13 cellular contexts compared by ENCODE assay signal in genomic region chr14:59570122-59570521, GRCh38. TPM values are rescaled to one million over a fixed set of nuclear protein-coding genes. Genes with fewer than 3 reads are reported as not detected.
DNase-seq lines count a peak whose midpoint lies in the region; ATAC-seq, FAIRE-seq and TF ChIP-seq lines count a peak whose summit lies in the region.
"Had no signal": no experiment of that assay in that cellular context is flagged by ENCODE, and none has a peak within 500 bp of the region (broad histone marks: within the 10 kb centered on the region; RNA-seq: fewer than 3 reads in every experiment).

No MANE protein-coding gene starts in this region.

- H3K9ac ChIP-seq in PC-3 (ENCODE audit: low read length) = no peak overlapping the region

- no peaks in the 10 kb centered on the region for H3K79me2 ChIP-seq in PC-3 (ENCODE audit: low read length)
- H3K79me2 ChIP-seq in hepatocyte = no peaks in the 10 kb centered on the region

- H3K4me1 ChIP-seq in PC-3 (ENCODE audit: insufficient read depth, low read length) (peaks cover 19% of the 10 kb centered on the region), hepatocyte (ENCODE audit: insufficient read depth) (no peaks in the 10 kb centered on the region), spleen (no peaks in the 10 kb centered on the region)

- peak; percentile 72 for TF ChIP-seq CTCF in PC-3 (conservative IDR thresholded peaks at IDR 0.05; ENCODE audit: low read depth, low read length)
- TF ChIP-seq CTCF in hepatocyte (IDR thresholded peaks at IDR 0.05; ENCODE audit: poor library complexity) = peak; percentile 30
- no peak for TF ChIP-seq CTCF in endothelial cell (IDR thresholded peaks at IDR 0.05; ENCODE audit: unreplicated experiment)
- TF ChIP-seq CTCF in spleen (IDR thresholded peaks at IDR 0.05 in 8 of 11, conservative IDR thresholded peaks at IDR 0.05 in 3 of 11) = no peak

- H3K27ac Mint-ChIP-seq in endothelial cell (ENCODE audit: unreplicated experiment) = no peak overlapping the region
- H3K27ac Mint-ChIP-seq: T-helper 2 cell treated with Interferon-gamma antibody and Interleukin-4, amounts not matched to agents 5 μg/mL and 100 μg/mL, for 36 hours had no signal

- H3K4me2 ChIP-seq in PC-3 (ENCODE audit: low read length) (no peak overlapping the region), hepatocyte (no peak overlapping the region)

- H2AFZ ChIP-seq in PC-3 (ENCODE audit: low read length) = no peak overlapping the region
- H2AFZ ChIP-seq in hepatocyte = no peak overlapping the region

- H4K20me1 ChIP-seq in PC-3 (ENCODE audit: low read length) = no peaks in the 10 kb centered on the region
- H4K20me1 ChIP-seq in hepatocyte (ENCODE audit: insufficient read depth, poor library complexity, severe bottlenecking) = no peaks in the 10 kb centered on the region

- POLR2A ChIA-PET in PC-3 (lab: Charles Lee; ENCODE audit: unreplicated experiment) = interaction anchor here (0.6 kb wide), 2 partner anchors 11 to 46 kb away, joined by 3 to 4 read pairs; no protein-coding TSS in a partner anchor

- CTCF ChIA-PET in PC-3 (lab: Charles Lee) = interaction anchor here (0.8 to 2.0 kb wide), 3 partner anchors 63 to 93 kb away, joined by 3 to 15 read pairs (median 8); partner anchors contain the start of genes JKAMP and L3HYPDH

- H3K4me1 Mint-ChIP-seq in endothelial cell (ENCODE audit: unreplicated experiment) = peaks cover 1% of the 10 kb centered on the region

- no peak overlapping the region for H3K4me3 ChIP-seq in PC-3 (ENCODE audit: low read length)
- H3K4me3 ChIP-seq in hepatocyte = no peak overlapping the region
- no peak overlapping the region for H3K4me3 ChIP-seq in spleen
- H3K4me3 ChIP-seq: lung had no signal

- no peaks in the 10 kb centered on the region for H3K36me3 Mint-ChIP-seq in endothelial cell (ENCODE audit: low read depth, unreplicated experiment)

- TF ChIP-seq POLR2A in spleen (IDR thresholded peaks at IDR 0.05) = no peak

- no peak overlapping the region for H3K4me3 Mint-ChIP-seq in endothelial cell (ENCODE audit: unreplicated experiment)
- H3K4me3 Mint-ChIP-seq: T-helper 2 cell treated with Interferon-gamma antibody and Interleukin-4, amounts not matched to agents 5 μg/mL and 100 μg/mL, for 36 hours had no signal

- ATAC-seq in PC-3 = peak; percentile 52
- no peak for ATAC-seq in GM21737 (IDR thresholded peaks at IDR 0.05; ENCODE audit: unreplicated experiment)

- peak; percentile 96 for FAIRE-seq in HTR-8/SVneo (lab: Jason Lieb, UNC)

- BruUV-seq in PC-3 (replicated peaks; lab: Mats Ljungman, UMichigan) = no TSS peak

- intact Hi-C loops in PC-3 (cut with micrococcal nuclease) = loop anchor here (10.0 kb wide), 1 partner anchor 545 kb away; no protein-coding TSS in a partner anchor
- intact Hi-C loops in spleen (cut with DNase I; ENCODE audit: low total_unique reads) = no loop called here

- H3K27me3 ChIP-seq in PC-3 (ENCODE audit: low read length) = peaks cover 45% of the 10 kb centered on the region
- H3K27me3 ChIP-seq in hepatocyte = no peaks in the 10 kb centered on the region
- H3K27me3 ChIP-seq in spleen (replicated peaks in 1 of 7) = no peaks in the 10 kb centered on the region

- H3F3A ChIP-seq in PC-3 (ENCODE audit: low read length, unreplicated experiment) = no peaks in the 10 kb centered on the region

- H3K9me3 ChIP-seq in PC-3 (ENCODE audit: low read length) = no peaks in the 10 kb centered on the region
- no peaks in the 10 kb centered on the region for H3K9me3 ChIP-seq in hepatocyte (ENCODE audit: low read depth)
- no peaks in the 10 kb centered on the region for H3K9me3 ChIP-seq in spleen

- H3K27me3 Mint-ChIP-seq in endothelial cell (ENCODE audit: unreplicated experiment) = no peaks in the 10 kb centered on the region

- no peaks in the 10 kb centered on the region for H3K9me3 Mint-ChIP-seq in endothelial cell (ENCODE audit: unreplicated experiment)
- H3K9me3 Mint-ChIP-seq: T-helper 2 cell treated with Interferon-gamma antibody and Interleukin-4, amounts not matched to agents 5 μg/mL and 100 μg/mL, for 36 hours had no signal

- H3K9me2 ChIP-seq in PC-3 (replicated peaks; ENCODE audit: low read length) = no peaks in the 10 kb centered on the region
- H3K9me2 ChIP-seq in hepatocyte (replicated peaks; ENCODE audit: insufficient read depth) = no peaks in the 10 kb centered on the region

- DNase-seq in DMS 273 (lab: John Stamatoyannopoulos, UW; ENCODE audit: unreplicated experiment) (peak; percentile 77), HTR-8/SVneo (ENCODE audit: insufficient read length, low spot score) (no peak), PC-3 (peak; percentile 65), hepatocyte (ENCODE audit: low spot score) (peak; percentile 19), iPS-NIHi11 (ENCODE audit: low spot score) (no peak), endothelial cell (ENCODE audit: low spot score) (no peak), spleen (no peak)
- DNase-seq: NK-92 treated with Interleukin-12 subunit alpha and Interleukin-12 subunit beta, amount 100 ng/mL, for 24 hours; posterior cingulate gyrus; substantia nigra had no signal

- no peak overlapping the region for H3K27ac ChIP-seq in PC-3 (ENCODE audit: low read length)
- no peak overlapping the region for H3K27ac ChIP-seq in hepatocyte
- H3K27ac ChIP-seq in spleen = no peak overlapping the region

- H3K36me3 ChIP-seq in PC-3 (ENCODE audit: low read depth, low read length) (no peaks in the 10 kb centered on the region), hepatocyte (replicated peaks; ENCODE audit: insufficient read depth, low read depth) (no peaks in the 10 kb centered on the region), spleen (no peaks in the 10 kb centered on the region)

RNA-seq across cellular contexts. Expression of gene CCDC175, which starts 6.5 kb away (rescaled TPM):
- total RNA-seq in PC-3 (2014; rRNA removed) (not detected in 2 replicates), hepatocyte (not detected in 2 replicates), endothelial cell (ENCODE audit: unreplicated experiment) (not detected), spleen (1 to 10 TPM in 1 of 7 donors, under 1 TPM in 4, not detected in 2; 0.34 to 1.9 (median 0.43) TPM)
- polyA plus RNA-seq in hepatocyte (not detected in 2 replicates), spleen (not detected)

Comparison
In these comparisons a context has a peak if more than half of its experiments do, and no peak if none do; other contexts are left out.
1. DNase-seq: peak in DMS 273 (single experiment), PC-3 (single experiment) and hepatocyte (single experiment); none in HTR-8/SVneo (single experiment), iPS-NIHi11 (single experiment), endothelial cell (single experiment) and spleen (single experiment).
2. CTCF ChIP-seq: peak in PC-3 (single experiment) and hepatocyte (single experiment); none in endothelial cell (single experiment) and spleen (0 of 11).